28 cellular contexts compared by ENCODE assay signal in the genomic region with DNA sequence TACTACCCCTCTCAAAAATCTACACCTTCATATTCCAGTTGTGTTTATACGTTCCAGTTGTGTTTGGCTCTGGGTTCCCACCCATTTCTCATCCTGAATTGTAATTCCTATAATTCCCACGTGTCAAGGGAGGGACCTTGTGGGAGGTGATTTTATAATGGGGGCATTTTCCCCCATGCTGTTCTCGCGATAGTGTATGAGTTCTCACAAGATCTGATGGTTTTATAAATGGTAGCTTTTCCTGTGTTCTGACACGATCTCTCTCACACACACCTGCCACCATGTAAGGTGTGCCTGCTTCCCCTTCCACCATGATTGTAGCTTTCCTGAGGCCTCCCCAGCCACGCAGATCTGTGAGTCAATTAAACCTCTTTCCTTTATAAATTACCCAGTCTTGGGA.
"Had no signal": no experiment of that assay in that cellular context is flagged by ENCODE, and none has a peak within 500 bp of the region (broad histone marks: within the 10 kb centered on the region; RNA-seq: fewer than 3 reads in every experiment).

No MANE protein-coding gene starts in this region.

- DNase-seq: stimulated activated CD4-positive, alpha-beta T cell treated with anti-CD3 and anti-CD28 coated beads, Interleukin-2, amount 100 ng/mL, for 24 hours; stimulated activated CD4-positive, alpha-beta T cell treated with anti-CD3 and anti-CD28 coated beads, Interleukin-2, amount 100 ng/mL, for 48 hours; stimulated activated CD4-positive, alpha-beta T cell treated with anti-CD3 and anti-CD28 coated beads, Interleukin-4, amount 100 ng/mL, for 1 hour; stimulated activated CD4-positive, alpha-beta T cell treated with anti-CD3 and anti-CD28 coated beads, Interleukin-4, amount 100 ng/mL, for 24 hours; stimulated activated CD4-positive, alpha-beta T cell treated with anti-CD3 and anti-CD28 coated beads, Interleukin-4, amount 100 ng/mL, for 4 hours; stimulated activated CD8-positive, alpha-beta memory T cell treated with anti-CD3 and anti-CD28 coated beads, Interleukin-4, amount 100 ng/mL, for 48 hours; stimulated activated naive B cell treated with anti-CD40 and anti-IgM and Interleukin-4, amounts not matched to agents 10 μg/mL and 1 μg/mL and 100 μg/mL, for 72 hours; stimulated activated naive CD4-positive, alpha-beta T cell; stimulated activated naive CD4-positive, alpha-beta T cell treated with Interleukin-2 at 50 U/mL for 16 hours; stimulated activated naive CD8-positive, alpha-beta T cell treated with anti-CD3 and anti-CD28 coated beads, Interleukin-15, amount 100 ng/mL, for 72 hours; stomach; substantia nigra; testis; thyroid gland; tibial artery; transverse colon; trophoblast cell; upper lobe of left lung; uterus had no signal

- H3K9me3 Mint-ChIP-seq: type B pancreatic cell had no signal

- H3K27ac Mint-ChIP-seq: stimulated activated effector memory CD8-positive, alpha-beta T cell treated with anti-CD3 and anti-CD28 coated beads, Interleukin-12 subunit alpha, Interleukin-12 subunit beta, amount 100 ng/mL, for 72 hours; stimulated activated memory B cell treated with anti-CD40 and anti-IgM and Interleukin-4, amounts not matched to agents 10 μg/mL and 1 μg/mL and 100 μg/mL, for 72 hours; stimulated activated naive B cell treated with anti-CD40 and anti-IgM and Interleukin-4, amounts not matched to agents 10 μg/mL and 1 μg/mL and 100 μg/mL, for 72 hours; stimulated activated naive CD8-positive, alpha-beta T cell treated with anti-CD3 and anti-CD28 coated beads, Interleukin-15, amount 100 ng/mL, for 72 hours; stimulated activated naive CD8-positive, alpha-beta T cell treated with anti-CD3 and anti-CD28 coated beads, Interleukin-15, Interleukin-2, amounts not matched to agents 100 ng/mL and 50 ng/mL, for 24 hours; type B pancreatic cell had no signal

- H3K36me3 Mint-ChIP-seq: stimulated activated effector memory CD8-positive, alpha-beta T cell treated with anti-CD3 and anti-CD28 coated beads, Interleukin-12 subunit alpha, Interleukin-12 subunit beta, amount 100 ng/mL, for 72 hours; stimulated activated memory B cell treated with anti-CD40 and anti-IgM and Interleukin-4, amounts not matched to agents 10 μg/mL and 1 μg/mL and 100 μg/mL, for 72 hours; stimulated activated naive B cell treated with anti-CD40 and anti-IgM and Interleukin-4, amounts not matched to agents 10 μg/mL and 1 μg/mL and 100 μg/mL, for 72 hours; type B pancreatic cell had no signal

- H3K4me3 Mint-ChIP-seq: stimulated activated effector memory CD8-positive, alpha-beta T cell treated with anti-CD3 and anti-CD28 coated beads, Interleukin-12 subunit alpha, Interleukin-12 subunit beta, amount 100 ng/mL, for 72 hours; stimulated activated memory B cell treated with anti-CD40 and anti-IgM and Interleukin-4, amounts not matched to agents 10 μg/mL and 1 μg/mL and 100 μg/mL, for 72 hours; stimulated activated naive B cell treated with anti-CD40 and anti-IgM and Interleukin-4, amounts not matched to agents 10 μg/mL and 1 μg/mL and 100 μg/mL, for 72 hours; stimulated activated naive CD8-positive, alpha-beta T cell treated with anti-CD3 and anti-CD28 coated beads, Interleukin-15, amount 100 ng/mL, for 72 hours; stimulated activated naive CD8-positive, alpha-beta T cell treated with anti-CD3 and anti-CD28 coated beads, Interleukin-15, Interleukin-2, amounts not matched to agents 100 ng/mL and 50 ng/mL, for 24 hours; type B pancreatic cell had no signal

- ATAC-seq: stimulated activated effector memory CD8-positive, alpha-beta T cell treated with anti-CD3 and anti-CD28 coated beads, Interleukin-12 subunit alpha, Interleukin-12 subunit beta, amount 100 ng/mL, for 72 hours; stimulated activated memory B cell treated with anti-CD40 and anti-IgM and Interleukin-4, amounts not matched to agents 10 μg/mL and 1 μg/mL and 100 μg/mL, for 72 hours; stimulated activated naive B cell treated with anti-CD40 and anti-IgM and Interleukin-4, amounts not matched to agents 10 μg/mL and 1 μg/mL and 100 μg/mL, for 72 hours; stimulated activated naive CD8-positive, alpha-beta T cell treated with anti-CD3 and anti-CD28 coated beads, Interleukin-15, amount 100 ng/mL, for 72 hours had no signal

- H3K4me1 ChIP-seq: stomach, suprapubic skin, testis, thyroid gland, tibial artery, tibial nerve, transverse colon, upper lobe of left lung, uterus, vagina had no signal

- H3K4me1 Mint-ChIP-seq: stimulated activated effector memory CD8-positive, alpha-beta T cell treated with anti-CD3 and anti-CD28 coated beads, Interleukin-12 subunit alpha, Interleukin-12 subunit beta, amount 100 ng/mL, for 72 hours; stimulated activated memory B cell treated with anti-CD40 and anti-IgM and Interleukin-4, amounts not matched to agents 10 μg/mL and 1 μg/mL and 100 μg/mL, for 72 hours; stimulated activated naive B cell treated with anti-CD40 and anti-IgM and Interleukin-4, amounts not matched to agents 10 μg/mL and 1 μg/mL and 100 μg/mL, for 72 hours; stimulated activated naive CD8-positive, alpha-beta T cell treated with anti-CD3 and anti-CD28 coated beads, Interleukin-15, amount 100 ng/mL, for 72 hours had no signal

- H3K4me3 ChIP-seq: stomach, suprapubic skin, testis, thoracic aorta, thyroid gland, tibial artery, tibial nerve, transverse colon, upper lobe of left lung, uterus, vagina had no signal

- H3K9me3 ChIP-seq: stomach, suprapubic skin, testis, thoracic aorta, thyroid gland, tibial artery, tibial nerve, transverse colon, upper lobe of left lung, uterus, vagina had no signal

- H3K27me3 Mint-ChIP-seq: stimulated activated memory B cell treated with anti-CD40 and anti-IgM and Interleukin-4, amounts not matched to agents 10 μg/mL and 1 μg/mL and 100 μg/mL, for 72 hours; stimulated activated naive B cell treated with anti-CD40 and anti-IgM and Interleukin-4, amounts not matched to agents 10 μg/mL and 1 μg/mL and 100 μg/mL, for 72 hours; stimulated activated naive CD8-positive, alpha-beta T cell treated with anti-CD3 and anti-CD28 coated beads, Interleukin-15, amount 100 ng/mL, for 72 hours; stimulated activated naive CD8-positive, alpha-beta T cell treated with anti-CD3 and anti-CD28 coated beads, Interleukin-15, Interleukin-2, amounts not matched to agents 100 ng/mL and 50 ng/mL, for 24 hours had no signal

- H3K27ac ChIP-seq: stomach, suprapubic skin, testis, thoracic aorta, thyroid gland, tibial artery, tibial nerve, transverse colon, upper lobe of left lung, uterus, vagina had no signal

- H3K27me3 ChIP-seq: stomach, suprapubic skin, testis, thyroid gland, tibial artery, tibial nerve, transverse colon, upper lobe of left lung, uterus, vagina had no signal

- H3K36me3 ChIP-seq: stomach, suprapubic skin, thoracic aorta, thyroid gland, tibial artery, tibial nerve, transverse colon, upper lobe of left lung, uterus, vagina had no signal

- FAIRE-seq: urothelium cell line had no signal
